17 cellular contexts compared by ENCODE assay signal in genomic region chr18:8749492-8749891, GRCh38.
"Had no signal": no experiment of that assay in that cellular context is flagged by ENCODE, and none has a peak within 500 bp of the region (broad histone marks: within the 10 kb centered on the region; RNA-seq: fewer than 3 reads in every experiment).

No MANE protein-coding gene starts in this region.

- H3K27me3 Mint-ChIP-seq: activated CD4-positive, alpha-beta T cell treated with anti-CD3 and anti-CD28 coated beads for 36 hours; effector memory CD8-positive, alpha-beta T cell had no signal

- H3K9me3 ChIP-seq: heart left ventricle, psoas muscle, thoracic aorta, uterus had no signal

- H3K9me3 Mint-ChIP-seq: activated CD4-positive, alpha-beta memory T cell treated with anti-CD3 and anti-CD28 coated beads, Interleukin-2, amount 10 ng/mL, durations not matched to agents 7 days and 5 days; activated T-cell treated with anti-CD3 and anti-CD28 coated beads, Interleukin-2, amount 50 U/mL, for 72 hours; effector memory CD8-positive, alpha-beta T cell; natural killer cell had no signal

- H3K27ac Mint-ChIP-seq: activated CD4-positive, alpha-beta memory T cell treated with anti-CD3 and anti-CD28 coated beads, Interleukin-2, amount 10 ng/mL, durations not matched to agents 7 days and 5 days; activated CD4-positive, alpha-beta T cell treated with anti-CD3 and anti-CD28 coated beads for 36 hours; activated T-cell treated with anti-CD3 and anti-CD28 coated beads, Interleukin-2, amount 50 U/mL, for 72 hours; effector memory CD8-positive, alpha-beta T cell; natural killer cell had no signal

- H3K27ac ChIP-seq: epithelial cell of prostate, psoas muscle, thoracic aorta had no signal

- H3K4me3 Mint-ChIP-seq: activated CD4-positive, alpha-beta memory T cell treated with anti-CD3 and anti-CD28 coated beads, Interleukin-2, amount 10 ng/mL, durations not matched to agents 7 days and 5 days; activated CD4-positive, alpha-beta T cell treated with anti-CD3 and anti-CD28 coated beads for 36 hours; activated T-cell treated with anti-CD3 and anti-CD28 coated beads, Interleukin-2, amount 50 U/mL, for 72 hours; effector memory CD8-positive, alpha-beta T cell; natural killer cell had no signal

- H3K4me3 ChIP-seq: heart left ventricle, lung, psoas muscle, thoracic aorta, uterus had no signal

- DNase-seq: activated CD4-positive, alpha-beta memory T cell treated with anti-CD3 and anti-CD28 coated beads, Interleukin-2, amount 10 ng/mL, durations not matched to agents 7 days and 5 days; activated CD4-positive, alpha-beta T cell treated with anti-CD3 and anti-CD28 coated beads for 36 hours; activated naive CD4-positive, alpha-beta T cell; activated T-cell treated with anti-CD3 and anti-CD28 coated beads, Interleukin-2, amount 50 U/mL, for 72 hours; effector memory CD8-positive, alpha-beta T cell; heart left ventricle; left colon; natural killer cell; psoas muscle; stimulated activated CD4-positive, alpha-beta T cell treated with anti-CD3 and anti-CD28 coated beads, Interleukin-4, amount 100 ng/mL, for 1 hour; stimulated activated CD8-positive, alpha-beta memory T cell treated with anti-CD3 and anti-CD28 coated beads, Interleukin-4, amount 100 ng/mL, for 48 hours; stimulated activated naive CD8-positive, alpha-beta T cell treated with anti-CD3 and anti-CD28 coated beads, Interleukin-15, Interleukin-2, amounts not matched to agents 100 U/mL and 50 U/mL, for 24 hours; T-helper 9 cell; uterus had no signal

- H3K4me1 ChIP-seq: psoas muscle, uterus had no signal

- H3K27me3 ChIP-seq: heart left ventricle, uterus had no signal

- H3K36me3 ChIP-seq: heart left ventricle, thoracic aorta, uterus had no signal

- ATAC-seq: activated CD4-positive, alpha-beta T cell treated with anti-CD3 and anti-CD28 coated beads for 36 hours; activated T-cell treated with anti-CD3 and anti-CD28 coated beads, Interleukin-2, amount 50 U/mL, for 72 hours; effector memory CD8-positive, alpha-beta T cell; natural killer cell; psoas muscle; stimulated activated naive CD8-positive, alpha-beta T cell treated with anti-CD3 and anti-CD28 coated beads, Interleukin-15, Interleukin-2, amounts not matched to agents 100 U/mL and 50 U/mL, for 24 hours had no signal

- H3K36me3 Mint-ChIP-seq: natural killer cell had no signal
